Comparison of ENCODE assay signal across 1 cellular context in the genomic region with DNA sequence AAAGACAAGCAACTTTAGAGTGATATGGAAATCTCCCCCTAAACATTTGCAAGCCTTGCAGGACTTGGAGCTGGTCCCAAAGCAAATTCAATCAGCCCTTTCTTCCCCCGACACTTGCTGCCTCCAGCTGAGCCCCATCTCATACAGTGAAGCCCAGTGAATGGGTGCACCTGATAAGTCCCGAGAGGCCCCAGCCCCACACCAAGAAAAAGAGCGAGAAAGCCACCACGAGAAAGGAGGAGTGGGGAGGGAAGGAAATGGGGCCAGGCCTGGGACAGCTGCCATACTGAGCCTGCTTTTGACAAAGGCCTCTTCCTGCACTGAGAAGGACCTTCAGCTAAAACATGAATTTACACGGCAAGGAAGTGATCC.
TF ChIP-seq lines count a peak whose summit lies in the region.

No MANE protein-coding gene starts in this region.

TF ChIP-seq in WTC11, 78 proteins besides CTCF, POLR2A, EP300 and RAD21 (continued from another document):
- TF ChIP-seq, protein P1, sequence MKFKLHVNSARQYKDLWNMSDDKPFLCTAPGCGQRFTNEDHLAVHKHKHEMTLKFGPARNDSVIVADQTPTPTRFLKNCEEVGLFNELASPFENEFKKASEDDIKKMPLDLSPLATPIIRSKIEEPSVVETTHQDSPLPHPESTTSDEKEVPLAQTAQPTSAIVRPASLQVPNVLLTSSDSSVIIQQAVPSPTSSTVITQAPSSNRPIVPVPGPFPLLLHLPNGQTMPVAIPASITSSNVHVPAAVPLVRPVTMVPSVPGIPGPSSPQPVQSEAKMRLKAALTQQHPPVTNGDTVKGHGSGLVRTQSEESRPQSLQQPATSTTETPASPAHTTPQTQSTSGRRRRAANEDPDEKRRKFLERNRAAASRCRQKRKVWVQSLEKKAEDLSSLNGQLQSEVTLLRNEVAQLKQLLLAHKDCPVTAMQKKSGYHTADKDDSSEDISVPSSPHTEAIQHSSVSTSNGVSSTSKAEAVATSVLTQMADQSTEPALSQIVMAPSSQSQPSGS (CRISPR knock-in tag; IDR thresholded peaks at IDR 0.05; ENCODE audit: borderline replicate concordance, low read depth) = no peak
- TF ChIP-seq GTF2I (CRISPR knock-in tag; conservative IDR thresholded peaks at IDR 0.05) (no peak), NR3C1 (CRISPR knock-in tag; conservative IDR thresholded peaks at IDR 0.05; ENCODE audit: low read depth) (no peak)
- TF ChIP-seq, protein P2, sequence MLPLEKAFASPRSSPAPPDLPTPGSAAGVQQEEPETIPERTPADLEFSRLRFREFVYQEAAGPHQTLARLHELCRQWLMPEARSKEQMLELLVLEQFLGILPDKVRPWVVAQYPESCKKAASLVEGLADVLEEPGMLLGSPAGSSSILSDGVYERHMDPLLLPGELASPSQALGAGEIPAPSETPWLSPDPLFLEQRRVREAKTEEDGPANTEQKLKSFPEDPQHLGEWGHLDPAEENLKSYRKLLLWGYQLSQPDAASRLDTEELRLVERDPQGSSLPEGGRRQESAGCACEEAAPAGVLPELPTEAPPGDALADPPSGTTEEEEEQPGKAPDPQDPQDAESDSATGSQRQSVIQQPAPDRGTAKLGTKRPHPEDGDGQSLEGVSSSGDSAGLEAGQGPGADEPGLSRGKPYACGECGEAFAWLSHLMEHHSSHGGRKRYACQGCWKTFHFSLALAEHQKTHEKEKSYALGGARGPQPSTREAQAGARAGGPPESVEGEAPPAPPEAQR (CRISPR knock-in tag; IDR thresholded peaks at IDR 0.05) = no peak
